ENCODE assay signal across 10 cellular contexts in the genomic region with DNA sequence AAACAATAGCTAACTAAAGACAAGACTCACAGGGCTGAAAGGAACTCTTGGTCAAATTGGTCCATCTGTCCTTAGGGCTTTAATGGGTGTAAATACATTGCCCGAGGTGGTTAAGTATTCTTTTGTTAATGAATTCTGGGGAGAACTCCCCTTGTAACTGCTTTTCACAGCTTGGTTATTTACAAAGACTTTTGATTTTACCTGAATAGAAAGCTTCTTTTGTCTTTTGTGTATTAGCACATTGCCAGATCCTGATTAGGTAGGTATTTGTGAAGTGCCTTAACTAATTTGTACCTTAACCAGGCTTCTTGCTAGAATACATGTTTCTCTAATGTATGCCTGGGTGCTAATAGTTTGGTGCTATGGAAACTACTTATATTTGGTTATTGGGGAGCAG. TPM values are rescaled to one million over a fixed set of nuclear protein-coding genes. Genes with fewer than 3 reads are reported as not detected.
A peak's percentile ranks its signal among the peaks of the same experiment; 100 is the strongest.
DNase-seq lines count a peak whose midpoint lies in the region; ATAC-seq, FAIRE-seq and TF ChIP-seq lines count a peak whose summit lies in the region.
"Had no signal": no experiment of that assay in that cellular context is flagged by ENCODE, and none has a peak within 500 bp of the region (broad histone marks: within the 10 kb centered on the region; RNA-seq: fewer than 3 reads in every experiment).

No MANE protein-coding gene starts in this region.

- FAIRE-seq in keratinocyte (lab: Jason Lieb, UNC): no peak
- no peak for FAIRE-seq in GM19239 (lab: Jason Lieb, UNC)

- intact Hi-C loops in activated CD4-positive, alpha-beta T cell treated with anti-CD3 and anti-CD28 coated beads for 36 hours (cut with DNase I, micrococcal nuclease): loop anchor here in 1 of 2 experiments (1.0 to 2.0 kb wide), 2 partner anchors 8 to 13 kb away; partner anchors contain the start of gene CHD2
- intact Hi-C loops in activated T-helper 2 cell treated with anti-CD3 and anti-CD28 coated beads, Interferon-gamma antibody, Interleukin-2, Interleukin-4, amounts not matched to agents 10 μg/mL and 5 μg/mL and 100 μg/mL, durations not matched to agents 14 hours and 24 hours and 36 hours (cut with micrococcal nuclease): loop anchor here (1.0 kb wide), 1 partner anchor 8 kb away; no protein-coding TSS in a partner anchor
- intact Hi-C loops in stomach (cut with DNase I; ENCODE audit: low total_unique reads): no loop called here

- H3K79me2 ChIP-seq in keratinocyte (ENCODE audit: control insufficient read depth, insufficient read depth, low read length): peaks cover 96% of the 10 kb centered on the region

- H3K4me1 Mint-ChIP-seq in activated CD4-positive, alpha-beta T cell treated with anti-CD3 and anti-CD28 coated beads for 36 hours: peaks cover 82% of the 10 kb centered on the region
- peaks cover 74% of the 10 kb centered on the region for H3K4me1 Mint-ChIP-seq in activated T-helper 2 cell treated with anti-CD3 and anti-CD28 coated beads, Interferon-gamma antibody, Interleukin-2, Interleukin-4, amounts not matched to agents 10 μg/mL and 5 μg/mL and 100 μg/mL, durations not matched to agents 14 hours and 24 hours and 36 hours (ENCODE audit: low read depth)

- peak overlapping the region in 1 of 3 experiments; percentile 15 for H3K4me3 ChIP-seq in keratinocyte (ENCODE audit: control insufficient read depth in 2 of 3, extremely low read depth in 1 of 3, insufficient read depth in 2 of 3, low read depth in 1 of 3, low read length in 3 of 3)
- no peak overlapping the region for H3K4me3 ChIP-seq in stomach

- CTCF ChIA-PET in activated CD4-positive, alpha-beta T cell treated with anti-CD3 and anti-CD28 coated beads for 36 hours (lab: Charles Lee): interaction anchor here (1.0 to 6.1 kb wide), 14 partner anchors 9 to 117 kb away, joined by 3 to 87 read pairs (median 6); partner anchors contain the start of gene CHD2

- H3K27ac ChIP-seq in keratinocyte (ENCODE audit: control insufficient read depth, insufficient read depth, low read length): peak overlapping the region; percentile 45
- H3K27ac ChIP-seq in stomach: peak overlapping the region in 4 of 5 donors; percentile 64 to 99 (median 96)

- POLR2A ChIA-PET in activated CD4-positive, alpha-beta T cell treated with anti-CD3 and anti-CD28 coated beads for 36 hours (lab: Charles Lee): interaction anchor here (2.7 to 3.2 kb wide), 4 partner anchors 7 to 106 kb away, joined by 12 to 28 read pairs (median 22); partner anchors contain the start of gene CHD2

- H3K27me3 ChIP-seq in keratinocyte (ENCODE audit: control insufficient read depth, extremely low read depth, insufficient read depth, low read length): no peaks in the 10 kb centered on the region
- H3K27me3 ChIP-seq in stomach: no peaks in the 10 kb centered on the region

- TF ChIP-seq EP300 in stomach (IDR thresholded peaks at IDR 0.05): no peak

- H3K9me3 ChIP-seq in keratinocyte (ENCODE audit: control insufficient read depth, low read depth, low read length) (no peaks in the 10 kb centered on the region), stomach (no peaks in the 10 kb centered on the region)

- H3K9me3 Mint-ChIP-seq in activated CD4-positive, alpha-beta T cell treated with anti-CD3 and anti-CD28 coated beads for 36 hours (ENCODE audit: low read depth): no peaks in the 10 kb centered on the region
- no peaks in the 10 kb centered on the region for H3K9me3 Mint-ChIP-seq in activated T-helper 2 cell treated with anti-CD3 and anti-CD28 coated beads, Interferon-gamma antibody, Interleukin-2, Interleukin-4, amounts not matched to agents 10 μg/mL and 5 μg/mL and 100 μg/mL, durations not matched to agents 14 hours and 24 hours and 36 hours

- ATAC-seq in activated CD4-positive, alpha-beta T cell treated with anti-CD3 and anti-CD28 coated beads for 36 hours: no peak
- no peak for ATAC-seq in esophagus mucosa

- H3K36me3 ChIP-seq in keratinocyte (ENCODE audit: control insufficient read depth in 2 of 2, extremely low read depth in 1 of 2, insufficient read depth in 2 of 2, low read length in 2 of 2): peaks cover 5 to 24% of the 10 kb centered on the region in 2 experiments
- H3K36me3 ChIP-seq in stomach: peaks cover 0 to 12% (median 0%) of the 10 kb centered on the region in 4 donors

- TF ChIP-seq POLR2A in stomach (IDR thresholded peaks at IDR 0.05): no peak

- H3K9ac ChIP-seq in keratinocyte (ENCODE audit: control insufficient read depth, extremely low read depth, insufficient read depth, low read length): no peak overlapping the region

- peak overlapping the region; percentile 98 for H3K27ac Mint-ChIP-seq in activated CD4-positive, alpha-beta T cell treated with anti-CD3 and anti-CD28 coated beads for 36 hours
- H3K27ac Mint-ChIP-seq in activated T-helper 2 cell treated with anti-CD3 and anti-CD28 coated beads, Interferon-gamma antibody, Interleukin-2, Interleukin-4, amounts not matched to agents 10 μg/mL and 5 μg/mL and 100 μg/mL, durations not matched to agents 14 hours and 24 hours and 36 hours: peak overlapping the region; percentile 90

- H3K4me1 ChIP-seq in keratinocyte (ENCODE audit: control insufficient read depth, extremely low read depth, insufficient read depth, low read length) (peaks cover 41% of the 10 kb centered on the region), stomach (peaks cover 65 to 99% (median 94%) of the 10 kb centered on the region in 4 donors)

- DNase-seq in activated CD4-positive, alpha-beta T cell treated with anti-CD3 and anti-CD28 coated beads for 36 hours: no peak
- no peak for DNase-seq in activated CD4-positive, alpha-beta T cell treated with anti-CD3 and anti-CD28 coated beads for 1 hour
- no peak for DNase-seq in activated T-helper 2 cell treated with anti-CD3 and anti-CD28 coated beads, Interferon-gamma antibody, Interleukin-2, Interleukin-4, amounts not matched to agents 10 μg/mL and 5 μg/mL and 100 μg/mL, durations not matched to agents 14 hours and 24 hours and 36 hours (ENCODE audit: low spot score)
- no peak for DNase-seq in keratinocyte (ENCODE audit: low read depth, low spot score)
- DNase-seq in stomach: no peak
- no peak for DNase-seq in glomerular visceral epithelial cell (ENCODE audit: extremely low spot score)
- no peak for DNase-seq in GM19239 (ENCODE audit: insufficient read length, low spot score)
- DNase-seq: NCI-H524; stimulated activated CD4-positive, alpha-beta T cell treated with anti-CD3 and anti-CD28 coated beads, Interleukin-2, amount 100 ng/mL, for 24 hours had no signal

- dilution Hi-C loops in keratinocyte (cut with MboI; ENCODE audit: extremely low pct_ligation_motif_present, low sequenced_read_pairs): loop anchor here (25.0 kb wide), 1 partner anchor 102 kb away; no protein-coding TSS in a partner anchor

- peak overlapping the region; percentile 55 for H3K4me2 ChIP-seq in keratinocyte (ENCODE audit: control insufficient read depth, extremely low read depth, insufficient read depth, low read depth, low read length)

- H2AFZ ChIP-seq in keratinocyte (ENCODE audit: control insufficient read depth, low read length): no peak overlapping the region

- peaks cover 62% of the 10 kb centered on the region for H3K36me3 Mint-ChIP-seq in activated CD4-positive, alpha-beta T cell treated with anti-CD3 and anti-CD28 coated beads for 36 hours (ENCODE audit: low read depth)
- peaks cover 79% of the 10 kb centered on the region for H3K36me3 Mint-ChIP-seq in activated T-helper 2 cell treated with anti-CD3 and anti-CD28 coated beads, Interferon-gamma antibody, Interleukin-2, Interleukin-4, amounts not matched to agents 10 μg/mL and 5 μg/mL and 100 μg/mL, durations not matched to agents 14 hours and 24 hours and 36 hours (ENCODE audit: low read depth)

- 15 to 40% (median 21%) methylated on average over 1 of the region's 1 CpG for WGBS in stomach, 5 donors

- H3K9me1 ChIP-seq in keratinocyte (ENCODE audit: control insufficient read depth, extremely low read depth, insufficient read depth, low read length): no peaks in the 10 kb centered on the region

- no peaks in the 10 kb centered on the region for H3K27me3 Mint-ChIP-seq in activated CD4-positive, alpha-beta T cell treated with anti-CD3 and anti-CD28 coated beads for 36 hours
- no peaks in the 10 kb centered on the region for H3K27me3 Mint-ChIP-seq in activated T-helper 2 cell treated with anti-CD3 and anti-CD28 coated beads, Interferon-gamma antibody, Interleukin-2, Interleukin-4, amounts not matched to agents 10 μg/mL and 5 μg/mL and 100 μg/mL, durations not matched to agents 14 hours and 24 hours and 36 hours (ENCODE audit: low read depth)

- TF ChIP-seq CTCF in keratinocyte (optimal IDR thresholded peaks at IDR 0.05 in 1 of 3, IDR thresholded peaks at IDR 0.05 in 1 of 3, conservative IDR thresholded peaks at IDR 0.05 in 1 of 3; ENCODE audit: extremely low read depth in 1 of 3, insufficient read depth in 2 of 3, low read length in 3 of 3): no peak
- no peak for TF ChIP-seq CTCF in stomach (IDR thresholded peaks at IDR 0.05)

- peaks cover 3% of the 10 kb centered on the region for H4K20me1 ChIP-seq in keratinocyte (ENCODE audit: control insufficient read depth, extremely low read depth, insufficient read depth, low read length)

- H3K4me3 Mint-ChIP-seq in activated CD4-positive, alpha-beta T cell treated with anti-CD3 and anti-CD28 coated beads for 36 hours: peak overlapping the region; percentile 78
- H3K4me3 Mint-ChIP-seq in activated T-helper 2 cell treated with anti-CD3 and anti-CD28 coated beads, Interferon-gamma antibody, Interleukin-2, Interleukin-4, amounts not matched to agents 10 μg/mL and 5 μg/mL and 100 μg/mL, durations not matched to agents 14 hours and 24 hours and 36 hours (ENCODE audit: low read depth): peak overlapping the region; percentile 82

RNA-seq across cellular contexts. Expression of gene CHD2, which starts 14.0 kb away (rescaled TPM):
- total RNA-seq in activated CD4-positive, alpha-beta T cell treated with anti-CD3 and anti-CD28 coated beads for 36 hours: 100 to 1,000 TPM; 118 to 149 TPM
- 105 and 111 TPM in 2 replicates for total RNA-seq in activated T-helper 2 cell treated with anti-CD3 and anti-CD28 coated beads, Interferon-gamma antibody, Interleukin-2, Interleukin-4, amounts not matched to agents 10 μg/mL and 5 μg/mL and 100 μg/mL, durations not matched to agents 14 hours and 24 hours and 36 hours
- 35.3 to 62.0 TPM (median 50.8 TPM) in 3 replicates for polyA plus RNA-seq in keratinocyte
- 361 TPM for polyA plus RNA-seq in keratinocyte (2011; ENCODE audit: low read depth)
- polyA plus RNA-seq in keratinocyte (2011; cell fraction: cytosol; rRNA removed): 35.2 and 40.9 TPM in 2 replicates
- 193 and 213 TPM in 2 replicates for polyA plus RNA-seq in keratinocyte (2011; cell fraction: nucleus; rRNA removed)
- polyA plus RNA-seq in keratinocyte (2012; ENCODE audit: low replicate concordance): 30.4 and 63.0 TPM in 2 replicates
- 64.5 to 125 TPM (median 70.1 TPM) in 3 replicates for polyA minus RNA-seq in keratinocyte
- polyA minus RNA-seq in keratinocyte (2011; cell fraction: cytosol; rRNA and poly(A)+ RNA removed): 31.3 TPM
- 143 and 290 TPM in 2 replicates for polyA minus RNA-seq in keratinocyte (2011; cell fraction: nucleus; rRNA and poly(A)+ RNA removed)
- 100 to 1,000 TPM; 124 to 833 (median 164) TPM for total RNA-seq in stomach
- polyA plus RNA-seq in stomach: 10 to 100 TPM; 21.5 to 29.5 (median 23.5) TPM
- total RNA-seq in esophagus mucosa: 67.5 TPM
